Comparison of ENCODE assay signal across 18 cellular contexts in genomic region chr7:25318077-25318476, GRCh38.
"Had no signal": no experiment of that assay in that cellular context is flagged by ENCODE, and none has a peak within 500 bp of the region (broad histone marks: within the 10 kb centered on the region; RNA-seq: fewer than 3 reads in every experiment).

No MANE protein-coding gene starts in this region.

- ATAC-seq: activated T-cell treated with anti-CD3 and anti-CD28 coated beads, Interleukin-2, amount 50 U/mL, for 4 hours; effector memory CD8-positive, alpha-beta T cell; gastroesophageal sphincter; left ventricle myocardium superior; natural killer cell treated with Interleukin-12 subunit alpha and Interleukin-12 subunit beta and Interleukin-15 and Interleukin-18, amount 100 ng/mL, for 72 hours had no signal

- H3K27ac ChIP-seq: ascending aorta, gastroesophageal sphincter, suprapubic skin, upper lobe of left lung had no signal

- H3K4me1 ChIP-seq: ascending aorta, suprapubic skin, upper lobe of left lung had no signal

- H3K4me3 ChIP-seq: ascending aorta, gastroesophageal sphincter, ovary, suprapubic skin, upper lobe of left lung had no signal

- H3K27me3 ChIP-seq: ascending aorta, gastroesophageal sphincter, ovary, suprapubic skin, upper lobe of left lung had no signal

- DNase-seq: activated CD4-positive, alpha-beta T cell treated with anti-CD3 and anti-CD28 coated beads for 1 hour; activated CD4-positive, alpha-beta T cell treated with anti-CD3 and anti-CD28 coated beads, Interleukin-2, amount 50 U/mL, for 48 hours; activated gamma-delta T cell; activated naive CD8-positive, alpha-beta T cell treated with anti-CD3 and anti-CD28 coated beads for 36 hours; activated T-cell treated with anti-CD3 and anti-CD28 coated beads, Interleukin-2, amount 50 U/mL, for 4 hours; caudate nucleus; effector memory CD8-positive, alpha-beta T cell; hippocampal formation; left ventricle myocardium superior; mesenchymal stem cell; ovary; stimulated activated CD4-positive, alpha-beta T cell treated with anti-CD3 and anti-CD28 coated beads, Interleukin-2, amount 100 ng/mL, for 48 hours; stimulated activated naive CD4-positive, alpha-beta T cell treated with Interleukin-2 at 50 U/mL for 16 hours; upper lobe of left lung had no signal

- H3K36me3 ChIP-seq: ascending aorta, gastroesophageal sphincter, ovary, suprapubic skin, upper lobe of left lung had no signal

- H3K9me3 ChIP-seq: ascending aorta, gastroesophageal sphincter, ovary, suprapubic skin, upper lobe of left lung had no signal
